In genomic region chr15:47035756-47036155, GRCh38 we compare ENCODE assay signal across 17 cellular contexts.
DNase-seq lines count a peak whose midpoint lies in the region; ATAC-seq and TF ChIP-seq lines count a peak whose summit lies in the region.
"Had no signal": no experiment of that assay in that cellular context is flagged by ENCODE, and none has a peak within 500 bp of the region (broad histone marks: within the 10 kb centered on the region; RNA-seq: fewer than 3 reads in every experiment).

No MANE protein-coding gene starts in this region.

- no peak for TF ChIP-seq CTCF in epithelial cell of esophagus (IDR thresholded peaks at IDR 0.05; ENCODE audit: insufficient read depth, low read depth, low read length, missing control alignments)
- TF ChIP-seq CTCF in lung (IDR thresholded peaks at IDR 0.05; ENCODE audit: control extremely low read depth, extremely low read depth): no peak
- no peak for TF ChIP-seq CTCF in endodermal cell (conservative IDR thresholded peaks at IDR 0.05)

- H3K9me3 ChIP-seq in lung (ENCODE audit: control insufficient read depth in 2 of 2, insufficient read depth in 1 of 2, low read length in 1 of 2): no peaks in the 10 kb centered on the region
- no peaks in the 10 kb centered on the region for H3K9me3 ChIP-seq in endodermal cell (ENCODE audit: control insufficient read depth, low read length)
- H3K9me3 ChIP-seq: BLaER1, Caco-2 had no signal

- no peaks in the 10 kb centered on the region for H3K36me3 ChIP-seq in lung (ENCODE audit: control insufficient read depth in 2 of 2, insufficient read depth in 2 of 2, low read length in 2 of 2)
- H3K36me3 ChIP-seq in endodermal cell (ENCODE audit: control insufficient read depth, insufficient read depth, low read length): no peaks in the 10 kb centered on the region
- H3K36me3 ChIP-seq: BLaER1 had no signal

- H3K4me1 ChIP-seq in lung (ENCODE audit: control insufficient read depth in 2 of 2, insufficient read depth in 2 of 2, low read length in 2 of 2): no peaks in the 10 kb centered on the region
- H3K4me1 ChIP-seq in endodermal cell (ENCODE audit: control insufficient read depth, insufficient read depth, low read length): no peaks in the 10 kb centered on the region
- H3K4me1 ChIP-seq: BLaER1, Caco-2 had no signal

- 77 to 82% methylated on average over 1 of the region's 1 CpG for WGBS in lung, 2 donors
- WGBS in endodermal cell (ENCODE audit: insufficient coverage in 1 of 2, insufficient read length in 1 of 2), 2 experiments: 93 to 100% methylated on average over 1 of the region's 1 CpG

- no peak overlapping the region for H3K4me3 ChIP-seq in epithelial cell of esophagus (ENCODE audit: low read length)
- no peak overlapping the region for H3K4me3 ChIP-seq in lung
- H3K4me3 ChIP-seq in endodermal cell (ENCODE audit: low read length): no peak overlapping the region
- H3K4me3 ChIP-seq: BLaER1, GM12878, GM23338 had no signal

- DNase-seq in NCI-H1105 treated with DMSO at 0.1 percent for 48 hours (lab: John Stamatoyannopoulos, UW) (peak; percentile 15), NCI-H1105 (lab: John Stamatoyannopoulos, UW) (no peak), epithelial cell of esophagus (ENCODE audit: low read depth) (peak; percentile 69), lung (ENCODE audit: low spot score) (no peak), endodermal cell (no peak)
- no peak for DNase-seq in activated T-helper 2 cell treated with anti-CD3 and anti-CD28 coated beads, Interferon-gamma antibody, Interleukin-2, Interleukin-4, amounts not matched to agents 10 μg/mL and 5 μg/mL and 100 μg/mL, durations not matched to agents 14 hours and 24 hours and 36 hours (ENCODE audit: low spot score)
- DNase-seq: AML-193; Caco-2; CD8-positive, alpha-beta memory T cell; DMS79; H9 had no signal

- H3K27me3 Mint-ChIP-seq in endodermal cell (ENCODE audit: insufficient read depth): no peaks in the 10 kb centered on the region
- no peaks in the 10 kb centered on the region for H3K27me3 Mint-ChIP-seq in activated T-helper 2 cell treated with anti-CD3 and anti-CD28 coated beads, Interferon-gamma antibody, Interleukin-2, Interleukin-4, amounts not matched to agents 10 μg/mL and 5 μg/mL and 100 μg/mL, durations not matched to agents 14 hours and 24 hours and 36 hours (ENCODE audit: low read depth)
- H3K27me3 Mint-ChIP-seq: CD8-positive, alpha-beta memory T cell had no signal

- no peaks in the 10 kb centered on the region for H3K27me3 ChIP-seq in lung (ENCODE audit: control insufficient read depth, insufficient read depth)
- H3K27me3 ChIP-seq in endodermal cell (ENCODE audit: control insufficient read depth, insufficient read depth, low read length, poor library complexity, severe bottlenecking): no peaks in the 10 kb centered on the region
- H3K27me3 ChIP-seq: BLaER1 had no signal

- H3K36me3 Mint-ChIP-seq in endodermal cell (ENCODE audit: low read depth): no peaks in the 10 kb centered on the region
- H3K36me3 Mint-ChIP-seq in activated T-helper 2 cell treated with anti-CD3 and anti-CD28 coated beads, Interferon-gamma antibody, Interleukin-2, Interleukin-4, amounts not matched to agents 10 μg/mL and 5 μg/mL and 100 μg/mL, durations not matched to agents 14 hours and 24 hours and 36 hours (ENCODE audit: low read depth): no peaks in the 10 kb centered on the region
- H3K36me3 Mint-ChIP-seq: CD8-positive, alpha-beta memory T cell had no signal

- peak; percentile 58 for ATAC-seq in lung (ENCODE audit: insufficient read depth, low FRiP score)
- no peak for ATAC-seq in GM19023 (IDR thresholded peaks at IDR 0.05; ENCODE audit: unreplicated experiment)
- ATAC-seq: GM12878, GM23338, HepG2 had no signal

- no peaks in the 10 kb centered on the region for H3K4me1 Mint-ChIP-seq in endodermal cell
- H3K4me1 Mint-ChIP-seq in activated T-helper 2 cell treated with anti-CD3 and anti-CD28 coated beads, Interferon-gamma antibody, Interleukin-2, Interleukin-4, amounts not matched to agents 10 μg/mL and 5 μg/mL and 100 μg/mL, durations not matched to agents 14 hours and 24 hours and 36 hours (ENCODE audit: low read depth): no peaks in the 10 kb centered on the region
- H3K4me1 Mint-ChIP-seq: CD8-positive, alpha-beta memory T cell; GM23338; H9 had no signal

- H3K9me3 Mint-ChIP-seq in endodermal cell: no peaks in the 10 kb centered on the region
- peaks cover 32% of the 10 kb centered on the region for H3K9me3 Mint-ChIP-seq in activated T-helper 2 cell treated with anti-CD3 and anti-CD28 coated beads, Interferon-gamma antibody, Interleukin-2, Interleukin-4, amounts not matched to agents 10 μg/mL and 5 μg/mL and 100 μg/mL, durations not matched to agents 14 hours and 24 hours and 36 hours
- H3K9me3 Mint-ChIP-seq: H9 had no signal

- no peak overlapping the region for H3K4me3 Mint-ChIP-seq in endodermal cell
- H3K4me3 Mint-ChIP-seq in activated T-helper 2 cell treated with anti-CD3 and anti-CD28 coated beads, Interferon-gamma antibody, Interleukin-2, Interleukin-4, amounts not matched to agents 10 μg/mL and 5 μg/mL and 100 μg/mL, durations not matched to agents 14 hours and 24 hours and 36 hours (ENCODE audit: low read depth): no peak overlapping the region
- H3K4me3 Mint-ChIP-seq: CD8-positive, alpha-beta memory T cell; GM23338; H9 had no signal

- intact Hi-C loops in activated T-helper 2 cell treated with anti-CD3 and anti-CD28 coated beads, Interferon-gamma antibody, Interleukin-2, Interleukin-4, amounts not matched to agents 10 μg/mL and 5 μg/mL and 100 μg/mL, durations not matched to agents 14 hours and 24 hours and 36 hours (cut with micrococcal nuclease): no loop called here

- no peak overlapping the region for H3K9ac ChIP-seq in endodermal cell (ENCODE audit: extremely low read depth, low read length, poor library complexity, severe bottlenecking)
- H3K9ac ChIP-seq: BLaER1 had no signal

- no peak overlapping the region for H3K27ac ChIP-seq in lung (ENCODE audit: low read depth in 1 of 2, low read length in 1 of 2)
- no peak overlapping the region for H3K27ac ChIP-seq in endodermal cell (ENCODE audit: low read depth, low read length)
- H3K27ac ChIP-seq: 22Rv1, BLaER1 had no signal

- no peak overlapping the region for H3K27ac Mint-ChIP-seq in endodermal cell
- H3K27ac Mint-ChIP-seq in activated T-helper 2 cell treated with anti-CD3 and anti-CD28 coated beads, Interferon-gamma antibody, Interleukin-2, Interleukin-4, amounts not matched to agents 10 μg/mL and 5 μg/mL and 100 μg/mL, durations not matched to agents 14 hours and 24 hours and 36 hours: no peak overlapping the region
- H3K27ac Mint-ChIP-seq: CD8-positive, alpha-beta memory T cell; GM23338; H9 had no signal

Comparison
In these comparisons a context has a peak if more than half of its experiments do, and no peak if none do; other contexts are left out.
1. DNase-seq: peak in NCI-H1105 treated with DMSO at 0.1 percent for 48 hours (single experiment) and epithelial cell of esophagus (single experiment); none in NCI-H1105 (single experiment), lung (single experiment), endodermal cell (single experiment) and activated T-helper 2 cell treated with anti-CD3 and anti-CD28 coated beads, Interferon-gamma antibody, Interleukin-2, Interleukin-4, amounts not matched to agents 10 μg/mL and 5 μg/mL and 100 μg/mL, durations not matched to agents 14 hours and 24 hours and 36 hours (single experiment).